In the genomic region with DNA sequence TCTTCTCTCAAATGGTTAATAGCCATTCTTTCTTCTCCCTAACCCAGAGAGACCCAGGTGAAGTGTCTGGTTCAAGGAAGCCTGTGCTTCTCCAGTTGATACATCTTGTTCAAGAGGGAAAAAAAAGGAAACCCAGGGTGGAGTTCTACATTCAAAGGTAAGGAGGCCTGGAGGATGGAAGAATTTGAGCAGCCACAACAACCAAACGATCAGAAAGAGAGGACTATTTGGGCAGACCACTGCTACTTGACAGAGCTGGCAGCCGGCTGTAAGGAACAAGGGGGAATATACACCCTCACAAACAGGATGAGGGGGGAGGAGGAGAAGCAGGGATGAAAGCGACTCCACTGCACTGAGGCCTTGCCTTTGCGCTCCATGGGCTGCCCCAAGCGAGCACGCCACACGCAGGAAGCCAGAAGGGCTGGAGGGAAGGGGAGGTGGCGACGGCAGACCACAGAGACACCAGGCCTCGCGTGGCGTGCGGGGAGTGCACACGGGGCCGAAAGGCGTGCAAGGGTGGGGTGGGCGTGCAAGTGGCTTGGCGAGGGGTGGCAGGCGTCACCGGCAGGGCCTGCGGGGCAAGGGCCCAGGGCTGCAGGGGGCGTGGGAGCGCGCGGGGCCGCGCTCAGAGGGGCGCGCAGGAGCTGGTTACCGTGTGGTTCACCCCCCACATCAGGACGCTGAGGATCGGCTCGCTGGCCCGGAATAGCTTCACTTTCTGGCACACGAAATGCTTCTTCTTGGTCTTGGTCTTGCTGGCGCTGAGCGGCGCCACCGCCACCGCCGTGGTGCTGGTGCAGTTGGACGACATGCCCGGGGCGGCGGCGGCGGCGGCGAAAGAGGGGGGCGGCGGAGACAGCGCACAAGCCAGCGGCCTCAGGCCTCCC, we compare ENCODE assay signal across 8 cellular contexts. TPM values are rescaled to one million over a fixed set of nuclear protein-coding genes. Genes with fewer than 3 reads are reported as not detected.
A peak's percentile ranks its signal among the peaks of the same experiment; 100 is the strongest.
DNase-seq lines count a peak whose midpoint lies in the region; ATAC-seq, FAIRE-seq and TF ChIP-seq lines count a peak whose summit lies in the region.

No MANE protein-coding gene starts in this region.

- H3K36me3 ChIP-seq in ovary: no peaks in the 10 kb centered on the region

- H3K27me3 ChIP-seq in ovary: no peaks in the 10 kb centered on the region

- ATAC-seq in GM18867 (IDR thresholded peaks at IDR 0.05; ENCODE audit: unreplicated experiment) (peak; percentile 22), HG03135 (IDR thresholded peaks at IDR 0.05; ENCODE audit: unreplicated experiment) (peak; percentile 30)

- no peak for FAIRE-seq in RCC 7860 (lab: Jason Lieb, UNC)

- no peak for TF ChIP-seq POLR2A in ovary (IDR thresholded peaks at IDR 0.05)

- CTCF ChIA-PET in activated naive CD4-positive, alpha-beta T cell treated with anti-CD3 and anti-CD28 coated beads, Interleukin-2, amount 10 ng/mL, durations not matched to agents 7 days and 5 days (lab: Charles Lee): interaction anchor here (1.1 kb wide), 1 partner anchor 293 kb away, joined by 4 read pairs; no protein-coding TSS in a partner anchor

- H3K36me3 Mint-ChIP-seq in activated naive CD4-positive, alpha-beta T cell treated with anti-CD3 and anti-CD28 coated beads, Interleukin-2, amount 10 ng/mL, durations not matched to agents 7 days and 5 days: peaks cover 52% of the 10 kb centered on the region
- H3K36me3 Mint-ChIP-seq in type B pancreatic cell: peaks cover 37% of the 10 kb centered on the region

- TF ChIP-seq EP300 in ovary (IDR thresholded peaks at IDR 0.05): no peak

- H3K4me3 Mint-ChIP-seq in activated naive CD4-positive, alpha-beta T cell treated with anti-CD3 and anti-CD28 coated beads, Interleukin-2, amount 10 ng/mL, durations not matched to agents 7 days and 5 days: peak overlapping the region; percentile 94
- peak overlapping the region; percentile 96 for H3K4me3 Mint-ChIP-seq in type B pancreatic cell

- no peaks in the 10 kb centered on the region for H3K9me3 ChIP-seq in ovary

- peaks cover 8% of the 10 kb centered on the region for H3K4me1 ChIP-seq in ovary (ENCODE audit: insufficient read depth)

- WGBS in ovary, 3 donors: 0 to 1% (median 0%) methylated on average over 38 to 53 of the region's 53 CpGs

- DNase-seq in AG08395 (ENCODE audit: low spot score) (peak; percentile 46), RCC 7860 (ENCODE audit: low spot score) (peak; percentile 29), head of caudate nucleus (peak in 38 of 42 donors; percentile 7 to 75 (median 54)), ovary (peak in 1 of 5 donors; percentile 43), type B pancreatic cell (ENCODE audit: extremely low spot score, unreplicated experiment) (peak; percentile 70)
- DNase-seq in activated naive CD4-positive, alpha-beta T cell treated with anti-CD3 and anti-CD28 coated beads, Interleukin-2, amount 10 ng/mL, durations not matched to agents 7 days and 5 days: peak; percentile 78

- H3K27me3 Mint-ChIP-seq in activated naive CD4-positive, alpha-beta T cell treated with anti-CD3 and anti-CD28 coated beads, Interleukin-2, amount 10 ng/mL, durations not matched to agents 7 days and 5 days: no peaks in the 10 kb centered on the region
- no peaks in the 10 kb centered on the region for H3K27me3 Mint-ChIP-seq in type B pancreatic cell

- TF ChIP-seq CTCF in ovary (IDR thresholded peaks at IDR 0.05) (no peak), type B pancreatic cell (conservative IDR thresholded peaks at IDR 0.05) (no peak)

- intact Hi-C loops in head of caudate nucleus (cut with DNase I): loop anchor here (5.0 kb wide), 1 partner anchor 52 kb away; the partner anchor contains the start of gene PCGF2
- intact Hi-C loops in ovary (cut with DNase I): no loop called here

- peak overlapping the region; percentile 96 for H3K27ac Mint-ChIP-seq in activated naive CD4-positive, alpha-beta T cell treated with anti-CD3 and anti-CD28 coated beads, Interleukin-2, amount 10 ng/mL, durations not matched to agents 7 days and 5 days
- peak overlapping the region; percentile 93 for H3K27ac Mint-ChIP-seq in type B pancreatic cell

- peak overlapping the region; percentile 97 to 100 for H3K27ac ChIP-seq in ovary

- no peaks in the 10 kb centered on the region for H3K9me3 Mint-ChIP-seq in activated naive CD4-positive, alpha-beta T cell treated with anti-CD3 and anti-CD28 coated beads, Interleukin-2, amount 10 ng/mL, durations not matched to agents 7 days and 5 days
- H3K9me3 Mint-ChIP-seq in type B pancreatic cell: no peaks in the 10 kb centered on the region

- H3K4me1 Mint-ChIP-seq in activated naive CD4-positive, alpha-beta T cell treated with anti-CD3 and anti-CD28 coated beads, Interleukin-2, amount 10 ng/mL, durations not matched to agents 7 days and 5 days: peaks cover 51% of the 10 kb centered on the region
- H3K4me1 Mint-ChIP-seq in type B pancreatic cell (ENCODE audit: unreplicated experiment): peaks cover 29% of the 10 kb centered on the region

- H3K4me3 ChIP-seq in ovary: peak overlapping the region; percentile 98

RNA-seq across cellular contexts. Expression of gene PIP4K2B, which starts 0.5 kb away (rescaled TPM):
- total RNA-seq in ovary (10 to 100 TPM; 32.1 to 74.9 (median 66.5) TPM), type B pancreatic cell (ENCODE audit: low replicate concordance) (37.0 and 72.6 TPM in 2 replicates)
- 10 to 100 TPM; 41.4 to 95.3 TPM for polyA plus RNA-seq in ovary

RNA-seq across cellular contexts. Expression of gene CWC25, which starts 26.3 kb away (rescaled TPM):
- 10 to 100 TPM; 16.4 to 21.6 (median 18.6) TPM for total RNA-seq in ovary
- polyA plus RNA-seq in ovary: 10 to 100 TPM; 16.9 to 25.2 TPM
- total RNA-seq in type B pancreatic cell (ENCODE audit: low replicate concordance): 17.7 and 19.7 TPM in 2 replicates

RNA-seq across cellular contexts. Expression of gene PSMB3, which starts 46.3 kb away (rescaled TPM):
- total RNA-seq in ovary: 100 to 1,000 TPM in 3 of 7 donors, 10 to 100 TPM in 4; 77.0 to 145 (median 82.0) TPM
- 100 to 1,000 TPM; 106 to 138 TPM for polyA plus RNA-seq in ovary
- 149 and 152 TPM in 2 replicates for total RNA-seq in type B pancreatic cell (ENCODE audit: low replicate concordance)

RNA-seq across cellular contexts. Expression of gene PCGF2, which starts 50.7 kb away (rescaled TPM):
- 10 to 100 TPM in 6 of 7 donors, 1 to 10 TPM in 1; 7.4 to 92.7 (median 63.4) TPM for total RNA-seq in ovary
- 10 to 100 TPM; 21.5 to 27.2 TPM for polyA plus RNA-seq in ovary
- total RNA-seq in type B pancreatic cell (ENCODE audit: low replicate concordance): 37.6 and 74.6 TPM in 2 replicates

RNA-seq across cellular contexts. Expression of gene RPL23, which starts 54.7 kb away (rescaled TPM):
- total RNA-seq in ovary (1,000 to 10,000 TPM; 2,982 to 5,219 (median 3,257) TPM), type B pancreatic cell (ENCODE audit: low replicate concordance) (1,908 and 1,925 TPM in 2 replicates)
- polyA plus RNA-seq in ovary: 1,000 to 10,000 TPM; 4,771 to 7,100 TPM
